Comparison of ENCODE assay signal across 12 cellular contexts in the genomic region with DNA sequence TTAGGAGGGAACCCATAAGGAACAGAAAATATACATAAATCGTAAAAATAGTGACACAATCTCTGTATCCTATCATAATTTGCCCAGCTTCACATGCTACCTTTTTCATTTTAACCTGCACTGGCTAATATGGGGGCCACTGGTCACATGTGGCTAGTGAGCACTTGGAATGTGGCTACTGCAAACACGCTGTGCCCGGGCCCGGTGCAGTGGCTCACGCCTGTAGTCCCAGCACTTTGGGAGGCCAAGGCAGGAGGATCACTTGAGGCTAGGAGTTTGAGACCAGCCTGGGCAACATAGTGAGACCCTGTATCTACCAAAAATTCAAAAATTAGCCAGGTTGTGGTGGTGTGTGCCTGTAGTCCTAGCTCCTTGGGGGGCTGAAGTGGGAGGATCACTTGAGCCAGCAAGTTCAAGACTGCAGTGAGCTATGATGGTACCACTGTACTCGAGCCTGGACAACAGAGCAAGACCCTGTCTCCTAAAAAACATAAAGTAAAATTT. TPM values are rescaled to one million over a fixed set of nuclear protein-coding genes. Genes with fewer than 3 reads are reported as not detected.
DNase-seq lines count a peak whose midpoint lies in the region; ATAC-seq and TF ChIP-seq lines count a peak whose summit lies in the region.
"Had no signal": no experiment of that assay in that cellular context is flagged by ENCODE, and none has a peak within 500 bp of the region (broad histone marks: within the 10 kb centered on the region; RNA-seq: fewer than 3 reads in every experiment).

No MANE protein-coding gene starts in this region.

- H3K9me3 ChIP-seq in CD4-positive, CD25-positive, alpha-beta regulatory T cell (ENCODE audit: control insufficient read depth in 2 of 2, low read length in 2 of 2): no peaks in the 10 kb centered on the region
- H3K9me3 ChIP-seq in HEK293 (ENCODE audit: control insufficient read depth, insufficient read depth, low read depth, low read length) (no peaks in the 10 kb centered on the region), skeletal muscle tissue (ENCODE audit: control insufficient read depth in 3 of 3, low read length in 3 of 3) (peaks cover 0 to 2% (median 0%) of the 10 kb centered on the region in 3 donors)
- H3K9me3 ChIP-seq: pancreas, SJSA1 had no signal

- H3K27me3 ChIP-seq in CD4-positive, CD25-positive, alpha-beta regulatory T cell (ENCODE audit: control insufficient read depth, insufficient read depth, low read length): no peaks in the 10 kb centered on the region
- no peaks in the 10 kb centered on the region for H3K27me3 ChIP-seq in skeletal muscle tissue (ENCODE audit: control insufficient read depth in 3 of 3, insufficient read depth in 3 of 3, low read length in 3 of 3)
- H3K27me3 ChIP-seq: pancreas, SJSA1 had no signal

- H3K36me3 Mint-ChIP-seq in CD4-positive, CD25-positive, alpha-beta regulatory T cell: peaks cover 10% of the 10 kb centered on the region
- H3K36me3 Mint-ChIP-seq in chondrocyte (ENCODE audit: low read depth): peaks cover 20% of the 10 kb centered on the region

- CTCF ChIA-PET in HEK293 (lab: Yijun Ruan, JAX): no interaction called here

- peak overlapping the region in 3 of 4 donors; percentile 90 to 93 (median 92) for H3K4me3 Mint-ChIP-seq in CD4-positive, CD25-positive, alpha-beta regulatory T cell
- H3K4me3 Mint-ChIP-seq in chondrocyte (ENCODE audit: unreplicated experiment): no peak overlapping the region

- TF ChIP-seq CTCF in HEK293 (tag by site-specific recombination; IDR thresholded peaks at IDR 0.05) (no peak), coronary artery (IDR thresholded peaks at IDR 0.05) (no peak), chondrocyte (IDR thresholded peaks at IDR 0.05) (no peak)

- peaks cover 17 to 35% (median 20%) of the 10 kb centered on the region in 4 donors for H3K4me1 Mint-ChIP-seq in CD4-positive, CD25-positive, alpha-beta regulatory T cell
- peaks cover 20% of the 10 kb centered on the region for H3K4me1 Mint-ChIP-seq in chondrocyte (ENCODE audit: low read depth)

- H3K9ac ChIP-seq in skeletal muscle tissue (ENCODE audit: low read depth in 1 of 3, low read length in 3 of 3): peak overlapping the region in 1 of 3 donors; percentile 13

- peaks cover 32% of the 10 kb centered on the region for H3K4me1 ChIP-seq in CD4-positive, CD25-positive, alpha-beta regulatory T cell (ENCODE audit: control insufficient read depth, insufficient read depth, low read length, poor library complexity, severe bottlenecking)
- no peaks in the 10 kb centered on the region for H3K4me1 ChIP-seq in HEK293 (ENCODE audit: control insufficient read depth, insufficient read depth, low read length)
- peaks cover 20 to 25% (median 23%) of the 10 kb centered on the region in 3 donors for H3K4me1 ChIP-seq in skeletal muscle tissue (ENCODE audit: control insufficient read depth in 3 of 3, insufficient read depth in 3 of 3, low read length in 3 of 3)

- POLR2A ChIA-PET in HEK293 (lab: Yijun Ruan, JAX): no interaction called here

- H3K27me3 Mint-ChIP-seq in CD4-positive, CD25-positive, alpha-beta regulatory T cell: no peaks in the 10 kb centered on the region
- no peaks in the 10 kb centered on the region for H3K27me3 Mint-ChIP-seq in chondrocyte (ENCODE audit: low read depth)

- DNase-seq in CD4-positive, CD25-positive, alpha-beta regulatory T cell: no peak
- DNase-seq in coronary artery (ENCODE audit: low spot score) (no peak), NCI-H446 (lab: John Stamatoyannopoulos, UW) (no peak), chondrocyte (ENCODE audit: low spot score) (no peak), mesenteric fat pad (ENCODE audit: low spot score) (no peak)
- DNase-seq: activated T-cell treated with anti-CD3 and anti-CD28 coated beads, Interleukin-2, amount 50 U/mL, for 1 hour; aorta had no signal

- peak overlapping the region; percentile 94 for H3K27ac ChIP-seq in CD4-positive, CD25-positive, alpha-beta regulatory T cell (ENCODE audit: insufficient read depth, low read length, poor library complexity, severe bottlenecking)
- H3K27ac ChIP-seq in HEK293 (ENCODE audit: extremely low read depth, low read depth, low read length): no peak overlapping the region
- peak overlapping the region; percentile 92 to 94 for H3K27ac ChIP-seq in coronary artery
- peak overlapping the region; percentile 86 for H3K27ac ChIP-seq in skeletal muscle tissue (ENCODE audit: low read depth, low read length)
- H3K27ac ChIP-seq: SJSA1 had no signal

- H3K9me3 Mint-ChIP-seq in CD4-positive, CD25-positive, alpha-beta regulatory T cell: no peaks in the 10 kb centered on the region
- no peaks in the 10 kb centered on the region for H3K9me3 Mint-ChIP-seq in chondrocyte (ENCODE audit: low read depth)

- H3K4me3 ChIP-seq in CD4-positive, CD25-positive, alpha-beta regulatory T cell (ENCODE audit: low read depth, low read length): peak overlapping the region; percentile 19
- H3K4me3 ChIP-seq in HEK293 (ENCODE audit: low read depth, low read length) (no peak overlapping the region), coronary artery (no peak overlapping the region), skeletal muscle tissue (ENCODE audit: low read length in 3 of 3) (no peak overlapping the region)
- H3K4me3 ChIP-seq: SJSA1 had no signal

- H3K36me3 ChIP-seq in CD4-positive, CD25-positive, alpha-beta regulatory T cell (ENCODE audit: control insufficient read depth, insufficient read depth, low read length): no peaks in the 10 kb centered on the region
- H3K36me3 ChIP-seq in HEK293 (ENCODE audit: control insufficient read depth in 2 of 2, insufficient read depth in 1 of 2, low read length in 2 of 2): peaks cover 0 to 4% of the 10 kb centered on the region in 2 experiments; a peak in 1 of 3 replicates
- H3K36me3 ChIP-seq in skeletal muscle tissue (ENCODE audit: control insufficient read depth in 3 of 3, insufficient read depth in 3 of 3, low read length in 3 of 3): peaks cover 7 to 9% (median 8%) of the 10 kb centered on the region in 3 donors
- H3K36me3 ChIP-seq: pancreas, SJSA1 had no signal

- H3K27ac Mint-ChIP-seq in CD4-positive, CD25-positive, alpha-beta regulatory T cell: peak overlapping the region in 2 of 3 donors; percentile 43 to 96
- H3K27ac Mint-ChIP-seq in chondrocyte (ENCODE audit: unreplicated experiment): no peak overlapping the region

- no peak for ATAC-seq in CD4-positive, CD25-positive, alpha-beta regulatory T cell (ENCODE audit: low read depth in 2 of 2)
- no peak for ATAC-seq in HG03354 (IDR thresholded peaks at IDR 0.05; ENCODE audit: poor library complexity, severe bottlenecking, unreplicated experiment)

TF ChIP-seq in HEK293, 187 proteins besides CTCF, POLR2A, EP300 and RAD21:
- TF ChIP-seq ZNF138 (tag by site-specific recombination; IDR thresholded peaks at IDR 0.05; ENCODE audit: borderline replicate concordance) (no peak), ZNF121 (tag by site-specific recombination; IDR thresholded peaks at IDR 0.05) (peak; percentile 94)

RNA-seq across cellular contexts. Expression of gene N4BP2L1, which starts 1.5 kb away (rescaled TPM):
- 48.5 TPM for total RNA-seq in CD4-positive, CD25-positive, alpha-beta regulatory T cell
- polyA plus RNA-seq in CD4-positive, CD25-positive, alpha-beta regulatory T cell: 10 to 100 TPM; 55.8 to 65.7 (median 61.5) TPM
- total RNA-seq in skeletal muscle tissue (7.3 TPM), chondrocyte (3.3 to 3.9 TPM (median 3.7 TPM) in 3 replicates), mesenteric fat pad (10.1 TPM)
